9 cellular contexts compared by ENCODE assay signal in the genomic region with DNA sequence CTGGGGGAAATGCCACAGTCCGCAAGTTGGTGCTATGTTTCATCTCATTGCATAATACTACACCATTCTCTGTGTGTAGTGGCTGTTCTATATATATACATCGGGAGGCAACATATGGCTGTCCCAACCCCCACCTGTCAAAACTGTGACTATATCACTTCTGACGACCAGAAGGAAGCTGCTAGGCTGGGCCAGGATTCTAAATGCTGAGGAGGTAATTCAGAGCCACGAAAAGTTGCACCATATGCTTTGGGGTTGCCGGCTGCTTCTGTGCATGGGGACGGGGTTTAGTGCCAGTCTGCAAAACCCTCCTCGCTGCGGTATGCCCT. TPM values are rescaled to one million over a fixed set of nuclear protein-coding genes. Genes with fewer than 3 reads are reported as not detected.
A peak's percentile ranks its signal among the peaks of the same experiment; 100 is the strongest.
DNase-seq lines count a peak whose midpoint lies in the region; ATAC-seq and TF ChIP-seq lines count a peak whose summit lies in the region.
"Had no signal": no experiment of that assay in that cellular context is flagged by ENCODE, and none has a peak within 500 bp of the region (broad histone marks: within the 10 kb centered on the region; RNA-seq: fewer than 3 reads in every experiment).

No MANE protein-coding gene starts in this region.

- no peak for DNase-seq in GM06990 (ENCODE audit: extremely low read depth, insufficient read length)
- DNase-seq in MV-4-11 (lab: John Stamatoyannopoulos, UW) = peak; percentile 99
- no peak for DNase-seq in osteoblast (ENCODE audit: insufficient read length, low spot score, missing footprints)
- no peak for DNase-seq in NCI-H2029 treated with DMSO at 0.1 percent for 48 hours (lab: John Stamatoyannopoulos, UW)
- DNase-seq in vagina (ENCODE audit: extremely low spot score in 2 of 2) = no peak

- no peak overlapping the region for H3K27ac ChIP-seq in osteoblast (ENCODE audit: low read depth, low read length)
- H3K27ac ChIP-seq in vagina = no peak overlapping the region
- H3K27ac ChIP-seq: epithelial cell of prostate, SJSA1 had no signal

- no peaks in the 10 kb centered on the region for H4K20me1 ChIP-seq in osteoblast (ENCODE audit: insufficient read depth, low read length)

- no peak overlapping the region for H2AFZ ChIP-seq in osteoblast (ENCODE audit: low read length)

- H3K4me1 Mint-ChIP-seq in activated naive CD4-positive, alpha-beta T cell treated with anti-CD3 and anti-CD28 coated beads, Interleukin-2, amount 50 U/mL, for 24 hours = peaks cover 12% of the 10 kb centered on the region

- no peak overlapping the region for H3K27ac Mint-ChIP-seq in activated naive CD4-positive, alpha-beta T cell treated with anti-CD3 and anti-CD28 coated beads, Interleukin-2, amount 50 U/mL, for 24 hours

- no peak for TF ChIP-seq POLR2A in vagina (IDR thresholded peaks at IDR 0.05)

- no peak for ATAC-seq in HG02852 (IDR thresholded peaks at IDR 0.05; ENCODE audit: unreplicated experiment)

- H3K4me3 Mint-ChIP-seq in activated naive CD4-positive, alpha-beta T cell treated with anti-CD3 and anti-CD28 coated beads, Interleukin-2, amount 50 U/mL, for 24 hours = peak overlapping the region; percentile 77

- H3K9me3 Mint-ChIP-seq in activated naive CD4-positive, alpha-beta T cell treated with anti-CD3 and anti-CD28 coated beads, Interleukin-2, amount 50 U/mL, for 24 hours = no peaks in the 10 kb centered on the region

- intact Hi-C loops in vagina (cut with DNase I) = no loop called here

- no peaks in the 10 kb centered on the region for H3K36me3 Mint-ChIP-seq in activated naive CD4-positive, alpha-beta T cell treated with anti-CD3 and anti-CD28 coated beads, Interleukin-2, amount 50 U/mL, for 24 hours

- H3K36me3 ChIP-seq in GM06990 (ENCODE audit: control insufficient read depth, insufficient read depth, low read length) (no peaks in the 10 kb centered on the region), osteoblast (ENCODE audit: insufficient read depth, low read length) (no peaks in the 10 kb centered on the region), vagina (no peaks in the 10 kb centered on the region)
- H3K36me3 ChIP-seq: SJSA1 had no signal

- H3K4me3 ChIP-seq in GM06990 (replicated peaks; ENCODE audit: low read depth, low read length) (peak overlapping the region; percentile 73), osteoblast (ENCODE audit: insufficient read depth, low read length) (peak overlapping the region; percentile 67), vagina (peak overlapping the region in 1 of 2 donors; percentile 53)

- no peaks in the 10 kb centered on the region for H3K79me2 ChIP-seq in osteoblast (ENCODE audit: insufficient read depth, low read length)

- H3K4me1 ChIP-seq in osteoblast (ENCODE audit: insufficient read depth, low read length) (no peaks in the 10 kb centered on the region), vagina (peaks cover 12% of the 10 kb centered on the region)

- H3K27me3 Mint-ChIP-seq in activated naive CD4-positive, alpha-beta T cell treated with anti-CD3 and anti-CD28 coated beads, Interleukin-2, amount 50 U/mL, for 24 hours = no peaks in the 10 kb centered on the region

- no peaks in the 10 kb centered on the region for H3K27me3 ChIP-seq in GM06990 (replicated peaks; ENCODE audit: control insufficient read depth, insufficient read depth, low read length)
- peaks cover 10% of the 10 kb centered on the region for H3K27me3 ChIP-seq in osteoblast (ENCODE audit: insufficient read depth, low read length)
- no peaks in the 10 kb centered on the region for H3K27me3 ChIP-seq in vagina

- TF ChIP-seq CTCF in GM06990 (IDR thresholded peaks at IDR 0.05; ENCODE audit: insufficient read depth, low read length, poor library complexity, severe bottlenecking) (no peak), osteoblast (IDR thresholded peaks at IDR 0.05; ENCODE audit: extremely low read depth, low read depth, low read length) (no peak), vagina (IDR thresholded peaks at IDR 0.05) (no peak)

- H3K4me2 ChIP-seq in osteoblast (ENCODE audit: insufficient read depth, low read length) = peak overlapping the region; percentile 82

- H3K9me3 ChIP-seq in osteoblast (ENCODE audit: low read depth, low read length) (no peaks in the 10 kb centered on the region), vagina (no peaks in the 10 kb centered on the region)
- H3K9me3 ChIP-seq: SJSA1 had no signal

RNA-seq across cellular contexts. Expression of a gene that starts 50.5 kb away (rescaled TPM):
- total RNA-seq in osteoblast = not detected in 2 replicates
- not detected for total RNA-seq in vagina
- total RNA-seq: SJSA1 had no signal
